19 cellular contexts compared by ENCODE assay signal in the genomic region with DNA sequence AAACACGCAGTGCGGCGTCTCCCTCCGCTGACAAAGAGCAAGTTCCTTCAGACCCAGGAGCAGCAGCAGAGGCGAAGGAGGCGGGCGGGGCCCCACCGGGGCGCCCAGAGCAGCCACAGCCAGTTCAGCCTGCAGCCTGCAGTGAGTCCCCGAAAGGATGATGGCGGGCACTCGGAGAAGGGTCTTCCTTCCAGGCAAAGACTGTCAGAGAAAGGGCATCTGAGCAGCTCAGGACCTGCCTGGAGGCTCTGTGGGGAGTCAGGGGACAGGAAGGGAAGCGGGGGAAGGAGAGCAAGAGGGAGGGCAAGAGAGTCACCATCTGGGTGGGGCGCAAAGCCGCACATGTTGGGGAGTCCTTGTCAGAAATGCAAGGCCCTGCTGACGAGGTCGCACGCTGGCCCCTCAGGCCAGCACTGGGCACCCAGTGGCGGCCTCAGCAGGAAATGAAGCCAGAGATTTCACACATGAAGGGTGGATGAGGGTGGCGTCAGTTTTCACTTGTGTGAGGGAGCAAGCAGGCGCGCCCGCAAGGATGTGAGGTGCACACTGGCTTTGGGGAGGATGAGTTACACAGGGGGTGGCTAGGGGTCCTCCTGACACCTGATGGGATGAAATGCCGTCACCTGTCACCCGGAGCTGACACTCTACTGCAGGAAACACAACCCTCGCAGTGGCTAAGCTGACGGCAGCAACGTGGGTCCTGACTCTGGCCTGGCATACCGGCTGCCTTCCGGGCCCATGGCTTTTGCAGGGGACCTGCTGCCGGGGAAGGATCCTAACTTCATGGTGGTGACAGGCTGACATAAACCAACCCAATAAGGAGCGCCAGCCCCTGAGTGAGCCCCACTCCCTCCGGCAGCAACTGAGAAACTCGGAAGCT. TPM values are rescaled to one million over a fixed set of nuclear protein-coding genes. Genes with fewer than 3 reads are reported as not detected.
"Had no signal": no experiment of that assay in that cellular context is flagged by ENCODE, and none has a peak within 500 bp of the region (broad histone marks: within the 10 kb centered on the region; RNA-seq: fewer than 3 reads in every experiment).

No MANE protein-coding gene starts in this region.

- H3K27ac Mint-ChIP-seq: activated naive CD4-positive, alpha-beta T cell treated with anti-CD3 and anti-CD28 coated beads, Interleukin-2, amount 10 ng/mL, durations not matched to agents 7 days and 5 days; activated T-helper 2 cell treated with anti-CD3 and anti-CD28 coated beads, Interferon-gamma antibody, Interleukin-2, Interleukin-4, amounts not matched to agents 10 μg/mL and 5 μg/mL and 100 μg/mL, durations not matched to agents 14 hours and 24 hours and 36 hours; brain; stimulated activated naive CD8-positive, alpha-beta T cell treated with anti-CD3 and anti-CD28 coated beads, Interleukin-15, Interleukin-2, amounts not matched to agents 100 ng/mL and 50 ng/mL, for 24 hours had no signal

- H3K27me3 ChIP-seq: dorsolateral prefrontal cortex, heart right ventricle, upper lobe of right lung had no signal

- H3K27me3 Mint-ChIP-seq: activated naive CD4-positive, alpha-beta T cell treated with anti-CD3 and anti-CD28 coated beads, Interleukin-2, amount 10 ng/mL, durations not matched to agents 7 days and 5 days; brain; naive thymus-derived CD8-positive, alpha-beta T cell; stimulated activated naive CD8-positive, alpha-beta T cell treated with anti-CD3 and anti-CD28 coated beads, Interleukin-15, Interleukin-2, amounts not matched to agents 100 ng/mL and 50 ng/mL, for 24 hours had no signal

- H3K9me3 Mint-ChIP-seq: activated naive CD4-positive, alpha-beta T cell treated with anti-CD3 and anti-CD28 coated beads, Interleukin-2, amount 10 ng/mL, durations not matched to agents 7 days and 5 days; activated T-helper 2 cell treated with anti-CD3 and anti-CD28 coated beads, Interferon-gamma antibody, Interleukin-2, Interleukin-4, amounts not matched to agents 10 μg/mL and 5 μg/mL and 100 μg/mL, durations not matched to agents 14 hours and 24 hours and 36 hours; brain; naive thymus-derived CD8-positive, alpha-beta T cell; stimulated activated naive CD8-positive, alpha-beta T cell treated with anti-CD3 and anti-CD28 coated beads, Interleukin-15, Interleukin-2, amounts not matched to agents 100 ng/mL and 50 ng/mL, for 24 hours had no signal

- H3K9me3 ChIP-seq: heart right ventricle, mucosa of descending colon, upper lobe of right lung had no signal

- H3K4me3 ChIP-seq: dorsolateral prefrontal cortex, heart right ventricle, lung, mucosa of descending colon, upper lobe of right lung had no signal

- H3K4me3 Mint-ChIP-seq: activated naive CD4-positive, alpha-beta T cell treated with anti-CD3 and anti-CD28 coated beads, Interleukin-2, amount 10 ng/mL, durations not matched to agents 7 days and 5 days; brain; stimulated activated naive CD8-positive, alpha-beta T cell treated with anti-CD3 and anti-CD28 coated beads, Interleukin-15, Interleukin-2, amounts not matched to agents 100 ng/mL and 50 ng/mL, for 24 hours had no signal

- DNase-seq: activated CD4-positive, CD25-positive, alpha-beta regulatory T cell; activated naive CD4-positive, alpha-beta T cell treated with anti-CD3 and anti-CD28 coated beads, Interleukin-2, amount 10 ng/mL, durations not matched to agents 7 days and 5 days; foreskin melanocyte; stimulated activated CD4-positive, alpha-beta T cell treated with anti-CD3 and anti-CD28 coated beads, Interleukin-4, amount 100 ng/mL, for 1 hour; stimulated activated CD8-positive, alpha-beta memory T cell treated with anti-CD3 and anti-CD28 coated beads, Interleukin-4, amount 100 ng/mL, for 48 hours; T-helper 2 cell; upper lobe of right lung had no signal

- H3K27ac ChIP-seq: heart right ventricle, upper lobe of right lung had no signal

RNA-seq across cellular contexts. Expression of a gene that starts 17.1 kb away (rescaled TPM):
- total RNA-seq: kidney epithelial cell, temporal lobe had no signal

RNA-seq across cellular contexts. Expression of a gene that starts 37.4 kb away (rescaled TPM):
- total RNA-seq: activated T-helper 2 cell treated with anti-CD3 and anti-CD28 coated beads, Interferon-gamma antibody, Interleukin-2, Interleukin-4, amounts not matched to agents 10 μg/mL and 5 μg/mL and 100 μg/mL, durations not matched to agents 14 hours and 24 hours and 36 hours; cerebellum; heart right ventricle; kidney epithelial cell; lung; mucosa of descending colon; naive thymus-derived CD8-positive, alpha-beta T cell; osteocyte; temporal lobe; upper lobe of right lung had no signal
- polyA plus RNA-seq: lung; naive thymus-derived CD8-positive, alpha-beta T cell had no signal
